In the genomic region with DNA sequence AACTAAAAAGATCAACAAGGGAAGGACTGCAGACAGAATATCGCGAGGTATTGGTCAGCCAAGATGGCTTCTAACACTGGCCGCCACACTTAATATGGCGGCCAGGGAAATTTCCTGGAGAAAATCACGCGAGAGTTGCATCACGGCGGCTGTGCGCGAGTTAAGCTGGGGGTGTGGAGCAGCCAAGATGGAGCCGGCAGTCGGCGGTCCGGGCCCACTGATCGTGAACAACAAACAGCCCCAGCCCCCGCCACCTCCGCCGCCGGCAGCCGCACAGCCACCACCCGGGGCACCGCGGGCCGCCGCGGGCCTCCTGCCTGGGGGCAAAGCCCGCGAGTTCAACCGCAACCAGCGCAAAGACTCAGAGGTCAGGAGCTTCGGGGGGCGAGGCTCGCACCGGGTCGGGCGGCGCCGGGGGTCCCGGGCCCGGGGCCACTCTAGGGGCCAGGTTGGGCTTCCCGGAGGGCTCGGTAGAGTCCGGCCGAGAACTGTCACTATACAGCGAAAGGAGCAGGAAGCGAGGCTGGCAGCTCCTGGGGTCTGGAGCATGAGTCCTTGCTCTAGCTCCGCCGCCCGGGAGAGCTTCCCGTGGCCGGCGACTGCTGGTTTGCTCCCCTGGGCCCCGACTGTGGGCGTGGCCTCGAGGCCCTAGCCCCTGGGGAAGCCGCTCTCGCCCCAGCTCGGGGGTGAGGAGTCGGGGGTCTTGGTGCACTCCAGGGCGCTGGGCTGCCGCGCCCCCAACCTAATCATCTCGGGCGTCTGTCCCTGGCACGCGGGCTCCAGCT, we compare ENCODE assay signal across 1 cellular context.
TF ChIP-seq lines count a peak whose summit lies in the region.

A gene with protein sequence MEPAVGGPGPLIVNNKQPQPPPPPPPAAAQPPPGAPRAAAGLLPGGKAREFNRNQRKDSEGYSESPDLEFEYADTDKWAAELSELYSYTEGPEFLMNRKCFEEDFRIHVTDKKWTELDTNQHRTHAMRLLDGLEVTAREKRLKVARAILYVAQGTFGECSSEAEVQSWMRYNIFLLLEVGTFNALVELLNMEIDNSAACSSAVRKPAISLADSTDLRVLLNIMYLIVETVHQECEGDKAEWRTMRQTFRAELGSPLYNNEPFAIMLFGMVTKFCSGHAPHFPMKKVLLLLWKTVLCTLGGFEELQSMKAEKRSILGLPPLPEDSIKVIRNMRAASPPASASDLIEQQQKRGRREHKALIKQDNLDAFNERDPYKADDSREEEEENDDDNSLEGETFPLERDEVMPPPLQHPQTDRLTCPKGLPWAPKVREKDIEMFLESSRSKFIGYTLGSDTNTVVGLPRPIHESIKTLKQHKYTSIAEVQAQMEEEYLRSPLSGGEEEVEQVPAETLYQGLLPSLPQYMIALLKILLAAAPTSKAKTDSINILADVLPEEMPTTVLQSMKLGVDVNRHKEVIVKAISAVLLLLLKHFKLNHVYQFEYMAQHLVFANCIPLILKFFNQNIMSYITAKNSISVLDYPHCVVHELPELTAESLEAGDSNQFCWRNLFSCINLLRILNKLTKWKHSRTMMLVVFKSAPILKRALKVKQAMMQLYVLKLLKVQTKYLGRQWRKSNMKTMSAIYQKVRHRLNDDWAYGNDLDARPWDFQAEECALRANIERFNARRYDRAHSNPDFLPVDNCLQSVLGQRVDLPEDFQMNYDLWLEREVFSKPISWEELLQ (plus strand): TSS at position 174 of the 785 bp plus-strand sequence. CDS start 14 bp downstream, at position 188.

TF ChIP-seq in K562, 482 proteins besides CTCF, POLR2A, EP300 and RAD21 (continued from another document and continues in another):
- TF ChIP-seq, protein P1, sequence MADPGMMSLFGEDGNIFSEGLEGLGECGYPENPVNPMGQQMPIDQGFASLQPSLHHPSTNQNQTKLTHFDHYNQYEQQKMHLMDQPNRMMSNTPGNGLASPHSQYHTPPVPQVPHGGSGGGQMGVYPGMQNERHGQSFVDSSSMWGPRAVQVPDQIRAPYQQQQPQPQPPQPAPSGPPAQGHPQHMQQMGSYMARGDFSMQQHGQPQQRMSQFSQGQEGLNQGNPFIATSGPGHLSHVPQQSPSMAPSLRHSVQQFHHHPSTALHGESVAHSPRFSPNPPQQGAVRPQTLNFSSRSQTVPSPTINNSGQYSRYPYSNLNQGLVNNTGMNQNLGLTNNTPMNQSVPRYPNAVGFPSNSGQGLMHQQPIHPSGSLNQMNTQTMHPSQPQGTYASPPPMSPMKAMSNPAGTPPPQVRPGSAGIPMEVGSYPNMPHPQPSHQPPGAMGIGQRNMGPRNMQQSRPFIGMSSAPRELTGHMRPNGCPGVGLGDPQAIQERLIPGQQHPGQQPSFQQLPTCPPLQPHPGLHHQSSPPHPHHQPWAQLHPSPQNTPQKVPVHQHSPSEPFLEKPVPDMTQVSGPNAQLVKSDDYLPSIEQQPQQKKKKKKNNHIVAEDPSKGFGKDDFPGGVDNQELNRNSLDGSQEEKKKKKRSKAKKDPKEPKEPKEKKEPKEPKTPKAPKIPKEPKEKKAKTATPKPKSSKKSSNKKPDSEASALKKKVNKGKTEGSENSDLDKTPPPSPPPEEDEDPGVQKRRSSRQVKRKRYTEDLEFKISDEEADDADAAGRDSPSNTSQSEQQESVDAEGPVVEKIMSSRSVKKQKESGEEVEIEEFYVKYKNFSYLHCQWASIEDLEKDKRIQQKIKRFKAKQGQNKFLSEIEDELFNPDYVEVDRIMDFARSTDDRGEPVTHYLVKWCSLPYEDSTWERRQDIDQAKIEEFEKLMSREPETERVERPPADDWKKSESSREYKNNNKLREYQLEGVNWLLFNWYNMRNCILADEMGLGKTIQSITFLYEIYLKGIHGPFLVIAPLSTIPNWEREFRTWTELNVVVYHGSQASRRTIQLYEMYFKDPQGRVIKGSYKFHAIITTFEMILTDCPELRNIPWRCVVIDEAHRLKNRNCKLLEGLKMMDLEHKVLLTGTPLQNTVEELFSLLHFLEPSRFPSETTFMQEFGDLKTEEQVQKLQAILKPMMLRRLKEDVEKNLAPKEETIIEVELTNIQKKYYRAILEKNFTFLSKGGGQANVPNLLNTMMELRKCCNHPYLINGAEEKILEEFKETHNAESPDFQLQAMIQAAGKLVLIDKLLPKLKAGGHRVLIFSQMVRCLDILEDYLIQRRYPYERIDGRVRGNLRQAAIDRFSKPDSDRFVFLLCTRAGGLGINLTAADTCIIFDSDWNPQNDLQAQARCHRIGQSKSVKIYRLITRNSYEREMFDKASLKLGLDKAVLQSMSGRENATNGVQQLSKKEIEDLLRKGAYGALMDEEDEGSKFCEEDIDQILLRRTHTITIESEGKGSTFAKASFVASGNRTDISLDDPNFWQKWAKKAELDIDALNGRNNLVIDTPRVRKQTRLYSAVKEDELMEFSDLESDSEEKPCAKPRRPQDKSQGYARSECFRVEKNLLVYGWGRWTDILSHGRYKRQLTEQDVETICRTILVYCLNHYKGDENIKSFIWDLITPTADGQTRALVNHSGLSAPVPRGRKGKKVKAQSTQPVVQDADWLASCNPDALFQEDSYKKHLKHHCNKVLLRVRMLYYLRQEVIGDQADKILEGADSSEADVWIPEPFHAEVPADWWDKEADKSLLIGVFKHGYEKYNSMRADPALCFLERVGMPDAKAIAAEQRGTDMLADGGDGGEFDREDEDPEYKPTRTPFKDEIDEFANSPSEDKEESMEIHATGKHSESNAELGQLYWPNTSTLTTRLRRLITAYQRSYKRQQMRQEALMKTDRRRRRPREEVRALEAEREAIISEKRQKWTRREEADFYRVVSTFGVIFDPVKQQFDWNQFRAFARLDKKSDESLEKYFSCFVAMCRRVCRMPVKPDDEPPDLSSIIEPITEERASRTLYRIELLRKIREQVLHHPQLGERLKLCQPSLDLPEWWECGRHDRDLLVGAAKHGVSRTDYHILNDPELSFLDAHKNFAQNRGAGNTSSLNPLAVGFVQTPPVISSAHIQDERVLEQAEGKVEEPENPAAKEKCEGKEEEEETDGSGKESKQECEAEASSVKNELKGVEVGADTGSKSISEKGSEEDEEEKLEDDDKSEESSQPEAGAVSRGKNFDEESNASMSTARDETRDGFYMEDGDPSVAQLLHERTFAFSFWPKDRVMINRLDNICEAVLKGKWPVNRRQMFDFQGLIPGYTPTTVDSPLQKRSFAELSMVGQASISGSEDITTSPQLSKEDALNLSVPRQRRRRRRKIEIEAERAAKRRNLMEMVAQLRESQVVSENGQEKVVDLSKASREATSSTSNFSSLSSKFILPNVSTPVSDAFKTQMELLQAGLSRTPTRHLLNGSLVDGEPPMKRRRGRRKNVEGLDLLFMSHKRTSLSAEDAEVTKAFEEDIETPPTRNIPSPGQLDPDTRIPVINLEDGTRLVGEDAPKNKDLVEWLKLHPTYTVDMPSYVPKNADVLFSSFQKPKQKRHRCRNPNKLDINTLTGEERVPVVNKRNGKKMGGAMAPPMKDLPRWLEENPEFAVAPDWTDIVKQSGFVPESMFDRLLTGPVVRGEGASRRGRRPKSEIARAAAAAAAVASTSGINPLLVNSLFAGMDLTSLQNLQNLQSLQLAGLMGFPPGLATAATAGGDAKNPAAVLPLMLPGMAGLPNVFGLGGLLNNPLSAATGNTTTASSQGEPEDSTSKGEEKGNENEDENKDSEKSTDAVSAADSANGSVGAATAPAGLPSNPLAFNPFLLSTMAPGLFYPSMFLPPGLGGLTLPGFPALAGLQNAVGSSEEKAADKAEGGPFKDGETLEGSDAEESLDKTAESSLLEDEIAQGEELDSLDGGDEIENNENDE (IDR thresholded peaks at IDR 0.05; ENCODE audit: low read depth, low read length) = no peak
- TF ChIP-seq, protein P2, sequence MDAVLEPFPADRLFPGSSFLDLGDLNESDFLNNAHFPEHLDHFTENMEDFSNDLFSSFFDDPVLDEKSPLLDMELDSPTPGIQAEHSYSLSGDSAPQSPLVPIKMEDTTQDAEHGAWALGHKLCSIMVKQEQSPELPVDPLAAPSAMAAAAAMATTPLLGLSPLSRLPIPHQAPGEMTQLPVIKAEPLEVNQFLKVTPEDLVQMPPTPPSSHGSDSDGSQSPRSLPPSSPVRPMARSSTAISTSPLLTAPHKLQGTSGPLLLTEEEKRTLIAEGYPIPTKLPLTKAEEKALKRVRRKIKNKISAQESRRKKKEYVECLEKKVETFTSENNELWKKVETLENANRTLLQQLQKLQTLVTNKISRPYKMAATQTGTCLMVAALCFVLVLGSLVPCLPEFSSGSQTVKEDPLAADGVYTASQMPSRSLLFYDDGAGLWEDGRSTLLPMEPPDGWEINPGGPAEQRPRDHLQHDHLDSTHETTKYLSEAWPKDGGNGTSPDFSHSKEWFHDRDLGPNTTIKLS (IDR thresholded peaks at IDR 0.05; ENCODE audit: borderline replicate concordance, low read depth) = peak; percentile 97
- TF ChIP-seq KDM4B (IDR thresholded peaks at IDR 0.05; ENCODE audit: borderline replicate concordance in 2 of 2, low read depth in 1 of 2) = no peak
- TF ChIP-seq, protein P3, sequence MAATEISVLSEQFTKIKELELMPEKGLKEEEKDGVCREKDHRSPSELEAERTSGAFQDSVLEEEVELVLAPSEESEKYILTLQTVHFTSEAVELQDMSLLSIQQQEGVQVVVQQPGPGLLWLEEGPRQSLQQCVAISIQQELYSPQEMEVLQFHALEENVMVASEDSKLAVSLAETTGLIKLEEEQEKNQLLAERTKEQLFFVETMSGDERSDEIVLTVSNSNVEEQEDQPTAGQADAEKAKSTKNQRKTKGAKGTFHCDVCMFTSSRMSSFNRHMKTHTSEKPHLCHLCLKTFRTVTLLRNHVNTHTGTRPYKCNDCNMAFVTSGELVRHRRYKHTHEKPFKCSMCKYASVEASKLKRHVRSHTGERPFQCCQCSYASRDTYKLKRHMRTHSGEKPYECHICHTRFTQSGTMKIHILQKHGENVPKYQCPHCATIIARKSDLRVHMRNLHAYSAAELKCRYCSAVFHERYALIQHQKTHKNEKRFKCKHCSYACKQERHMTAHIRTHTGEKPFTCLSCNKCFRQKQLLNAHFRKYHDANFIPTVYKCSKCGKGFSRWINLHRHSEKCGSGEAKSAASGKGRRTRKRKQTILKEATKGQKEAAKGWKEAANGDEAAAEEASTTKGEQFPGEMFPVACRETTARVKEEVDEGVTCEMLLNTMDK (IDR thresholded peaks at IDR 0.05; ENCODE audit: borderline replicate concordance, insufficient read depth, low read depth, low read length, poor library complexity, severe bottlenecking) = no peak
- TF ChIP-seq GABPA (tag; conservative IDR thresholded peaks at IDR 0.05; ENCODE audit: low read depth) = peak; percentile 81
- TF ChIP-seq PRMT5 (CRISPR knock-in tag; IDR thresholded peaks at IDR 0.05) = no peak
- no peak for TF ChIP-seq LARP7 (IDR thresholded peaks at IDR 0.05)
- TF ChIP-seq, protein P4, sequence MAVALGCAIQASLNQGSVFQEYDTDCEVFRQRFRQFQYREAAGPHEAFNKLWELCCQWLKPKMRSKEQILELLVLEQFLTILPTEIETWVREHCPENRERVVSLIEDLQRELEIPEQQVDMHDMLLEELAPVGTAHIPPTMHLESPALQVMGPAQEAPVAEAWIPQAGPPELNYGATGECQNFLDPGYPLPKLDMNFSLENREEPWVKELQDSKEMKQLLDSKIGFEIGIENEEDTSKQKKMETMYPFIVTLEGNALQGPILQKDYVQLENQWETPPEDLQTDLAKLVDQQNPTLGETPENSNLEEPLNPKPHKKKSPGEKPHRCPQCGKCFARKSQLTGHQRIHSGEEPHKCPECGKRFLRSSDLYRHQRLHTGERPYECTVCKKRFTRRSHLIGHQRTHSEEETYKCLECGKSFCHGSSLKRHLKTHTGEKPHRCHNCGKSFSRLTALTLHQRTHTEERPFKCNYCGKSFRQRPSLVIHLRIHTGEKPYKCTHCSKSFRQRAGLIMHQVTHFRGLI (CRISPR knock-in tag; IDR thresholded peaks at IDR 0.05) = no peak
- TF ChIP-seq ZNF764 (CRISPR knock-in tag; IDR thresholded peaks at IDR 0.05; ENCODE audit: low read depth) = no peak
- no peak for TF ChIP-seq CBX2 (IDR thresholded peaks at IDR 0.05; ENCODE audit: insufficient read depth, low read length, poor library complexity, severe bottlenecking)
- TF ChIP-seq FOXJ2 (tag; IDR thresholded peaks at IDR 0.05) = peak; percentile 98
- no peak for TF ChIP-seq HNRNPH1 (optimal IDR thresholded peaks at IDR 0.05; ENCODE audit: low read depth, low read length)
- TF ChIP-seq, protein P5, sequence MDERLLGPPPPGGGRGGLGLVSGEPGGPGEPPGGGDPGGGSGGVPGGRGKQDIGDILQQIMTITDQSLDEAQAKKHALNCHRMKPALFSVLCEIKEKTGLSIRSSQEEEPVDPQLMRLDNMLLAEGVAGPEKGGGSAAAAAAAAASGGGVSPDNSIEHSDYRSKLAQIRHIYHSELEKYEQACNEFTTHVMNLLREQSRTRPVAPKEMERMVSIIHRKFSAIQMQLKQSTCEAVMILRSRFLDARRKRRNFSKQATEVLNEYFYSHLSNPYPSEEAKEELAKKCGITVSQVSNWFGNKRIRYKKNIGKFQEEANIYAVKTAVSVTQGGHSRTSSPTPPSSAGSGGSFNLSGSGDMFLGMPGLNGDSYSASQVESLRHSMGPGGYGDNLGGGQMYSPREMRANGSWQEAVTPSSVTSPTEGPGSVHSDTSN (CRISPR knock-in tag; IDR thresholded peaks at IDR 0.05; ENCODE audit: low read depth) = no peak
- TF ChIP-seq, protein P5 (tag; conservative IDR thresholded peaks at IDR 0.05; ENCODE audit: low read depth) = no peak
- peak; percentile 95 for TF ChIP-seq ZNF584 (CRISPR knock-in tag; IDR thresholded peaks at IDR 0.05; ENCODE audit: low read depth)
